Comparison of ENCODE assay signal across 10 cellular contexts in genomic region chr1:151619489-151620093, GRCh38. TPM values are rescaled to one million over a fixed set of nuclear protein-coding genes. Genes with fewer than 3 reads are reported as not detected.
DNase-seq lines count a peak whose midpoint lies in the region; ATAC-seq, FAIRE-seq and TF ChIP-seq lines count a peak whose summit lies in the region.
"Had no signal": no experiment of that assay in that cellular context is flagged by ENCODE, and none has a peak within 500 bp of the region (broad histone marks: within the 10 kb centered on the region; RNA-seq: fewer than 3 reads in every experiment).

No MANE protein-coding gene starts in this region.

- peaks cover 0 to 30% of the 10 kb centered on the region in 2 donors for H3K4me1 ChIP-seq in right atrium auricular region

- H3K4me1 Mint-ChIP-seq in T-helper 2 cell treated with Interferon-gamma antibody and Interleukin-4, amounts not matched to agents 5 μg/mL and 100 μg/mL, for 36 hours (ENCODE audit: low read depth) = peaks cover 32% of the 10 kb centered on the region

- H3K36me3 ChIP-seq in right atrium auricular region = no peaks in the 10 kb centered on the region

- no peak for ATAC-seq in HG03432 (IDR thresholded peaks at IDR 0.05; ENCODE audit: unreplicated experiment)

- peak overlapping the region; percentile 27 to 57 for H3K27ac ChIP-seq in right atrium auricular region

- TF ChIP-seq CTCF in WI38 (IDR thresholded peaks at IDR 0.05; ENCODE audit: low read depth, low read length) (no peak), right atrium auricular region (IDR thresholded peaks at IDR 0.05) (no peak)

- H3K36me3 Mint-ChIP-seq in T-helper 2 cell treated with Interferon-gamma antibody and Interleukin-4, amounts not matched to agents 5 μg/mL and 100 μg/mL, for 36 hours (ENCODE audit: low read depth) = peaks cover 5% of the 10 kb centered on the region

- H3K27ac Mint-ChIP-seq in T-helper 2 cell treated with Interferon-gamma antibody and Interleukin-4, amounts not matched to agents 5 μg/mL and 100 μg/mL, for 36 hours = no peak overlapping the region

- no peaks in the 10 kb centered on the region for H3K27me3 ChIP-seq in right atrium auricular region
- H3K27me3 ChIP-seq: heart right ventricle had no signal

- peak overlapping the region; percentile 36 for H3K4me3 ChIP-seq in WI38 (ENCODE audit: low read depth, low read length)
- H3K4me3 ChIP-seq in right atrium auricular region = no peak overlapping the region
- H3K4me3 ChIP-seq: heart right ventricle had no signal

- H3K27me3 Mint-ChIP-seq in T-helper 2 cell treated with Interferon-gamma antibody and Interleukin-4, amounts not matched to agents 5 μg/mL and 100 μg/mL, for 36 hours (ENCODE audit: low read depth) = no peaks in the 10 kb centered on the region

- no peak for TF ChIP-seq POLR2A in H54 (IDR thresholded peaks at IDR 0.05; ENCODE audit: low read depth, low read length)

- FAIRE-seq in H54 (lab: Jason Lieb, UNC) = peak; percentile 93

- DNase-seq in H54 (ENCODE audit: insufficient read length, low spot score) (no peak), right atrium auricular region (ENCODE audit: low spot score) (no peak), smooth muscle cell of the brain vasculature (ENCODE audit: low read depth, low spot score) (peak; percentile 31), NCI-H1436 treated with DMSO at 0.1 percent for 48 hours (lab: John Stamatoyannopoulos, UW) (no peak), NCI-H2196 treated with DMSO at 0.1 percent for 48 hours (lab: John Stamatoyannopoulos, UW; ENCODE audit: unreplicated experiment) (no peak)
- no peak for DNase-seq in T-helper 2 cell treated with Interferon-gamma antibody and Interleukin-4, amounts not matched to agents 5 μg/mL and 100 μg/mL, for 36 hours (ENCODE audit: low spot score)
- DNase-seq: heart right ventricle; NK-92 treated with Interleukin-12 subunit alpha and Interleukin-12 subunit beta, amount 100 ng/mL, for 24 hours had no signal

- no peaks in the 10 kb centered on the region for H3K9me3 ChIP-seq in right atrium auricular region
- H3K9me3 ChIP-seq: heart right ventricle had no signal

- no peaks in the 10 kb centered on the region for H3K9me3 Mint-ChIP-seq in T-helper 2 cell treated with Interferon-gamma antibody and Interleukin-4, amounts not matched to agents 5 μg/mL and 100 μg/mL, for 36 hours

- H3K4me3 Mint-ChIP-seq in T-helper 2 cell treated with Interferon-gamma antibody and Interleukin-4, amounts not matched to agents 5 μg/mL and 100 μg/mL, for 36 hours = no peak overlapping the region

RNA-seq across cellular contexts. Expression of gene SNX27, which starts 7.7 kb away (rescaled TPM):
- 10 to 100 TPM; 25.2 to 25.8 TPM for total RNA-seq in right atrium auricular region
